20 cellular contexts compared by ENCODE assay signal in the genomic region with DNA sequence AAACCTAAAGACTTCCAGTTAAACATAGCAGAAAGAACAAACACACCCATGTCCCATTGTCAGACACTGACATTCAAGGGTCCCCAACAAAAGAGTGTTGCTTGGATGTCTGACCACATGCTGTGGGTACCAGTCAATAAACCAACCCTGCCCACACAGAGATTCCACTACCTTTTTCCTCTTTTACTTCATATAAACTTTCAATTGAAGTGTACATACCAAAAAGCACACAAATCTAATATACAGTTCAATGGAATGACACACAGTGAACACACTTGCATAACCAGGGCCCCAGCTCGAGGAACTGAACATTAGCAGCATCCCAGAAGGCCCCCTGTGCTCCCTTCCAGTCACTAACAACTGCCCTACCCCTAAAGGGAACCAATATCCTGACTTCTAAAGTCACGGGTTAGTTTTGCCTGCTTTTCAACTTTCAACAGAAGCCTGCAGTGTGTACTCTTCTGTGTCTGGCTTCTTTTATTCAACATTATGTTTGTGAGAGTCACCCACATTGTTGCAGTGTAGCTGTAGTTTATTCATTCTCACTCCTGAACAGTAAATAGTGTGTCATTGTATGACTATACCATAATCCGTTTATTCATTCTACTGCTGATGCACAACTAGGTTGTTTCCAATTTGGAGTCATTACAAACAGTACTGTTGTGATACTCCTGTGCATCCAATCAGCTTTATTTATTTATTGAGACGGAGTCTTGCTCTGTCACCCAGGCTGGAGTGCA. TPM values are rescaled to one million over a fixed set of nuclear protein-coding genes. Genes with fewer than 3 reads are reported as not detected.
DNase-seq lines count a peak whose midpoint lies in the region; ATAC-seq and TF ChIP-seq lines count a peak whose summit lies in the region.
"Had no signal": no experiment of that assay in that cellular context is flagged by ENCODE, and none has a peak within 500 bp of the region (broad histone marks: within the 10 kb centered on the region; RNA-seq: fewer than 3 reads in every experiment).

No MANE protein-coding gene starts in this region.

- peak overlapping the region in 1 of 2 donors; percentile 46 for H3K4me3 Mint-ChIP-seq in activated T-cell treated with anti-CD3 and anti-CD28 coated beads, Interleukin-2, amount 50 U/mL, for 72 hours
- H3K4me3 Mint-ChIP-seq in WTC11, result no peak overlapping the region
- H3K4me3 Mint-ChIP-seq: stimulated activated memory B cell treated with anti-CD40 and anti-IgM and Interleukin-4, amounts not matched to agents 10 μg/mL and 1 μg/mL and 100 μg/mL, for 72 hours had no signal

- H3K4me1 ChIP-seq in foreskin keratinocyte, result no peaks in the 10 kb centered on the region

- TF ChIP-seq CTCF in WTC11 (IDR thresholded peaks at IDR 0.05) (no peak), foreskin keratinocyte (conservative IDR thresholded peaks at IDR 0.05) (no peak)

- CTCF ChIA-PET in WTC11 (lab: Charles Lee), result interaction anchor here (1.0 to 1.4 kb wide), 3 partner anchors 30 to 216 kb away, joined by 3 to 4 read pairs (median 3); a partner anchor contains a TSS

- peak overlapping the region; percentile 68 for H3K27ac ChIP-seq in foreskin keratinocyte

- no peaks in the 10 kb centered on the region for H3K27me3 ChIP-seq in foreskin keratinocyte

- POLR2A ChIA-PET in WTC11 (lab: Charles Lee), result no interaction called here

- ATAC-seq in activated T-cell treated with anti-CD3 and anti-CD28 coated beads, Interleukin-2, amount 50 U/mL, for 72 hours (replicated peaks in 1 of 2), result peak; percentile 62 to 95
- ATAC-seq in WTC11 (no peak), foreskin keratinocyte (peak; percentile 90), GM18511 (IDR thresholded peaks at IDR 0.05; ENCODE audit: unreplicated experiment) (no peak)
- ATAC-seq: left colon; mucosa of descending colon; stimulated activated memory B cell treated with anti-CD40 and anti-IgM and Interleukin-4, amounts not matched to agents 10 μg/mL and 1 μg/mL and 100 μg/mL, for 72 hours had no signal

- H3K4me1 Mint-ChIP-seq in activated T-cell treated with anti-CD3 and anti-CD28 coated beads, Interleukin-2, amount 50 U/mL, for 72 hours (ENCODE audit: low read depth), result peaks cover 34% of the 10 kb centered on the region
- peaks cover 40% of the 10 kb centered on the region for H3K4me1 Mint-ChIP-seq in WTC11

- H3K9me3 Mint-ChIP-seq in activated T-cell treated with anti-CD3 and anti-CD28 coated beads, Interleukin-2, amount 50 U/mL, for 72 hours, result no peaks in the 10 kb centered on the region
- no peaks in the 10 kb centered on the region for H3K9me3 Mint-ChIP-seq in WTC11
- H3K9me3 Mint-ChIP-seq: stimulated activated memory B cell treated with anti-CD40 and anti-IgM and Interleukin-4, amounts not matched to agents 10 μg/mL and 1 μg/mL and 100 μg/mL, for 72 hours had no signal

- DNase-seq in activated T-cell treated with anti-CD3 and anti-CD28 coated beads, Interleukin-2, amount 50 U/mL, for 72 hours, result no peak
- DNase-seq in activated T-cell treated with anti-CD3 and anti-CD28 coated beads for 4 hours, result no peak
- DNase-seq in WTC11 (ENCODE audit: low spot score), result no peak
- DNase-seq in foreskin keratinocyte, result peak in 1 of 2 donors; percentile 28
- peak; percentile 31 for DNase-seq in superior temporal gyrus (ENCODE audit: extremely low spot score)
- no peak for DNase-seq in posterior cingulate gyrus
- DNase-seq in HT-29 (ENCODE audit: low spot score), result no peak
- DNase-seq: activated CD4-positive, alpha-beta T cell treated with anti-CD3 and anti-CD28 coated beads for 48 hours; amygdala; DMS153; effector CD8-positive, alpha-beta T cell; left colon; mucosa of descending colon; NCI-H1436; NCI-H774; SK-N-SH; T-helper 9 cell had no signal

- H3K27me3 Mint-ChIP-seq in activated T-cell treated with anti-CD3 and anti-CD28 coated beads, Interleukin-2, amount 50 U/mL, for 72 hours (ENCODE audit: low read depth), result no peaks in the 10 kb centered on the region
- no peaks in the 10 kb centered on the region for H3K27me3 Mint-ChIP-seq in WTC11 (ENCODE audit: low read depth)
- H3K27me3 Mint-ChIP-seq: stimulated activated memory B cell treated with anti-CD40 and anti-IgM and Interleukin-4, amounts not matched to agents 10 μg/mL and 1 μg/mL and 100 μg/mL, for 72 hours; type B pancreatic cell had no signal

- intact Hi-C loops in posterior cingulate gyrus (cut with DNase I), result no loop called here

- H3K27ac Mint-ChIP-seq in activated T-cell treated with anti-CD3 and anti-CD28 coated beads, Interleukin-2, amount 50 U/mL, for 72 hours, result peak overlapping the region; percentile 85
- H3K27ac Mint-ChIP-seq in WTC11, result peak overlapping the region; percentile 28
- H3K27ac Mint-ChIP-seq: stimulated activated memory B cell treated with anti-CD40 and anti-IgM and Interleukin-4, amounts not matched to agents 10 μg/mL and 1 μg/mL and 100 μg/mL, for 72 hours; type B pancreatic cell had no signal

- peaks cover 0 to 12% of the 10 kb centered on the region in 2 donors for H3K36me3 Mint-ChIP-seq in activated T-cell treated with anti-CD3 and anti-CD28 coated beads, Interleukin-2, amount 50 U/mL, for 72 hours (ENCODE audit: insufficient read depth in 2 of 2)
- H3K36me3 Mint-ChIP-seq in WTC11, result peaks cover 25% of the 10 kb centered on the region

TF ChIP-seq in WTC11, 78 proteins besides CTCF, POLR2A, EP300 and RAD21 (continues in another document):
- TF ChIP-seq FOXP1 (CRISPR knock-in tag; IDR thresholded peaks at IDR 0.05; ENCODE audit: borderline replicate concordance), result no peak
- TF ChIP-seq TEAD4 (CRISPR knock-in tag; IDR thresholded peaks at IDR 0.05), result no peak
- TF ChIP-seq ZNF396 (CRISPR knock-in tag; IDR thresholded peaks at IDR 0.05; ENCODE audit: borderline replicate concordance), result no peak
- TF ChIP-seq, protein P1, sequence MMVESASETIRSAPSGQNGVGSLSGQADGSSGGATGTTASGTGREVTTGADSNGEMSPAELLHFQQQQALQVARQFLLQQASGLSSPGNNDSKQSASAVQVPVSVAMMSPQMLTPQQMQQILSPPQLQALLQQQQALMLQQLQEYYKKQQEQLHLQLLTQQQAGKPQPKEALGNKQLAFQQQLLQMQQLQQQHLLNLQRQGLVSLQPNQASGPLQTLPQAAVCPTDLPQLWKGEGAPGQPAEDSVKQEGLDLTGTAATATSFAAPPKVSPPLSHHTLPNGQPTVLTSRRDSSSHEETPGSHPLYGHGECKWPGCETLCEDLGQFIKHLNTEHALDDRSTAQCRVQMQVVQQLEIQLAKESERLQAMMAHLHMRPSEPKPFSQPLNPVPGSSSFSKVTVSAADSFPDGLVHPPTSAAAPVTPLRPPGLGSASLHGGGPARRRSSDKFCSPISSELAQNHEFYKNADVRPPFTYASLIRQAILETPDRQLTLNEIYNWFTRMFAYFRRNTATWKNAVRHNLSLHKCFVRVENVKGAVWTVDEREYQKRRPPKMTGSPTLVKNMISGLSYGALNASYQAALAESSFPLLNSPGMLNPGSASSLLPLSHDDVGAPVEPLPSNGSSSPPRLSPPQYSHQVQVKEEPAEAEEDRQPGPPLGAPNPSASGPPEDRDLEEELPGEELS (CRISPR knock-in tag; IDR thresholded peaks at IDR 0.05), result no peak
- TF ChIP-seq ZNF138 (CRISPR knock-in tag; conservative IDR thresholded peaks at IDR 0.05), result no peak
- TF ChIP-seq, protein P2, sequence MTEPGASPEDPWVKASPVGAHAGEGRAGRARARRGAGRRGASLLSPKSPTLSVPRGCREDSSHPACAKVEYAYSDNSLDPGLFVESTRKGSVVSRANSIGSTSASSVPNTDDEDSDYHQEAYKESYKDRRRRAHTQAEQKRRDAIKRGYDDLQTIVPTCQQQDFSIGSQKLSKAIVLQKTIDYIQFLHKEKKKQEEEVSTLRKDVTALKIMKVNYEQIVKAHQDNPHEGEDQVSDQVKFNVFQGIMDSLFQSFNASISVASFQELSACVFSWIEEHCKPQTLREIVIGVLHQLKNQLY (CRISPR knock-in tag; IDR thresholded peaks at IDR 0.05), result no peak
- TF ChIP-seq NR2C2 (CRISPR knock-in tag; IDR thresholded peaks at IDR 0.05), result no peak
- TF ChIP-seq, protein P3, sequence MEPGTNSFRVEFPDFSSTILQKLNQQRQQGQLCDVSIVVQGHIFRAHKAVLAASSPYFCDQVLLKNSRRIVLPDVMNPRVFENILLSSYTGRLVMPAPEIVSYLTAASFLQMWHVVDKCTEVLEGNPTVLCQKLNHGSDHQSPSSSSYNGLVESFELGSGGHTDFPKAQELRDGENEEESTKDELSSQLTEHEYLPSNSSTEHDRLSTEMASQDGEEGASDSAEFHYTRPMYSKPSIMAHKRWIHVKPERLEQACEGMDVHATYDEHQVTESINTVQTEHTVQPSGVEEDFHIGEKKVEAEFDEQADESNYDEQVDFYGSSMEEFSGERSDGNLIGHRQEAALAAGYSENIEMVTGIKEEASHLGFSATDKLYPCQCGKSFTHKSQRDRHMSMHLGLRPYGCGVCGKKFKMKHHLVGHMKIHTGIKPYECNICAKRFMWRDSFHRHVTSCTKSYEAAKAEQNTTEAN (CRISPR knock-in tag; IDR thresholded peaks at IDR 0.05), result no peak
- no peak for TF ChIP-seq MXD4 (CRISPR knock-in tag; IDR thresholded peaks at IDR 0.05; ENCODE audit: borderline replicate concordance)

RNA-seq across cellular contexts. Expression of a gene that starts 18.0 kb away (rescaled TPM):
- total RNA-seq in activated T-cell treated with anti-CD3 and anti-CD28 coated beads, Interleukin-2, amount 50 U/mL, for 72 hours, result 10 to 100 TPM; 25.7 to 32.1 TPM
- total RNA-seq in WTC11 (2021) (79.2 to 102 TPM (median 98.0 TPM) in 3 replicates), foreskin keratinocyte (47.3 and 52.5 TPM in 2 replicates)
- 50.5 and 55.2 TPM in 2 replicates for polyA plus RNA-seq in foreskin keratinocyte
- 15.4 and 17.6 TPM in 2 replicates for total RNA-seq in HT-29 (2014; rRNA removed; shearing (Covaris generic))

RNA-seq across cellular contexts. Expression of a gene that starts 49.1 kb away (rescaled TPM):
- 10 to 100 TPM; 34.8 to 34.9 TPM for total RNA-seq in activated T-cell treated with anti-CD3 and anti-CD28 coated beads, Interleukin-2, amount 50 U/mL, for 72 hours
- total RNA-seq in WTC11 (2021) (45.6 to 53.4 TPM (median 52.0 TPM) in 3 replicates), foreskin keratinocyte (14.5 and 18.0 TPM in 2 replicates)
- polyA plus RNA-seq in foreskin keratinocyte, result 7.4 and 8.6 TPM in 2 replicates
- 25.2 and 30.8 TPM in 2 replicates for total RNA-seq in HT-29 (2014; rRNA removed; shearing (Covaris generic))

Comparison
In these comparisons a context has a peak if more than half of its experiments do, and no peak if none do; other contexts are left out.
1. ATAC-seq: peak in activated T-cell treated with anti-CD3 and anti-CD28 coated beads, Interleukin-2, amount 50 U/mL, for 72 hours (2 of 2) and foreskin keratinocyte (single experiment); none in WTC11 (single experiment) and GM18511 (single experiment).